ENCODE assay signal across 30 cellular contexts in genomic region chr5:162512935-162513575, GRCh38.
"Had no signal": no experiment of that assay in that cellular context is flagged by ENCODE, and none has a peak within 500 bp of the region (broad histone marks: within the 10 kb centered on the region; RNA-seq: fewer than 3 reads in every experiment).

No MANE protein-coding gene starts in this region.

- H3K27ac ChIP-seq: cardiac muscle cell, colonic mucosa, epithelial cell of prostate, gastrocnemius medialis, hepatocyte, neural progenitor cell, spleen, suprapubic skin, tibial artery, VCaP had no signal

- H3K4me3 Mint-ChIP-seq: activated CD4-positive, alpha-beta memory T cell treated with anti-CD3 and anti-CD28 coated beads for 36 hours; activated CD4-positive, alpha-beta T cell treated with anti-CD3 and anti-CD28 coated beads, Interleukin-2, amount 10 ng/mL, durations not matched to agents 24 days and 14 days; activated T-cell treated with anti-CD3 and anti-CD28 coated beads, Interleukin-2, amount 50 U/mL, for 4 hours; mesothelial cell of epicardium; naive thymus-derived CD8-positive, alpha-beta T cell; neural progenitor cell; T-helper 1 cell treated with Interleukin-12 subunit alpha and Interleukin-12 subunit beta and Interleukin-4 antibody, amounts not matched to agents 30 μg/mL and 1 μg/mL, for 36 hours had no signal

- H3K27me3 Mint-ChIP-seq: activated CD4-positive, alpha-beta memory T cell treated with anti-CD3 and anti-CD28 coated beads for 36 hours; activated CD4-positive, alpha-beta T cell treated with anti-CD3 and anti-CD28 coated beads, Interleukin-2, amount 10 ng/mL, durations not matched to agents 24 days and 14 days; naive thymus-derived CD8-positive, alpha-beta T cell had no signal

- H2AFZ ChIP-seq: hepatocyte, neural progenitor cell had no signal

- H3K4me1 ChIP-seq: colonic mucosa, gastrocnemius medialis, neural progenitor cell, spleen, suprapubic skin, tibial artery had no signal

- H3K9me3 Mint-ChIP-seq: neural progenitor cell had no signal

- H3K27ac Mint-ChIP-seq: activated CD4-positive, alpha-beta memory T cell treated with anti-CD3 and anti-CD28 coated beads for 36 hours; activated CD4-positive, alpha-beta T cell treated with anti-CD3 and anti-CD28 coated beads, Interleukin-2, amount 10 ng/mL, durations not matched to agents 24 days and 14 days; activated naive CD4-positive, alpha-beta T cell treated with anti-CD3 and anti-CD28 coated beads, Interleukin-2, amount 50 U/mL, for 72 hours; activated T-helper 2 cell treated with anti-CD3 and anti-CD28 coated beads, Interferon-gamma antibody, Interleukin-2, Interleukin-4, amounts not matched to agents 10 μg/mL and 5 μg/mL and 100 μg/mL, durations not matched to agents 14 hours and 24 hours and 36 hours; mesothelial cell of epicardium; naive thymus-derived CD8-positive, alpha-beta T cell; neural progenitor cell; T-helper 1 cell treated with Interleukin-12 subunit alpha and Interleukin-12 subunit beta and Interleukin-4 antibody, amounts not matched to agents 30 μg/mL and 1 μg/mL, for 36 hours had no signal

- H3K4me2 ChIP-seq: hepatocyte, neural progenitor cell had no signal

- H3K36me3 ChIP-seq: cardiac muscle cell, colonic mucosa, gastrocnemius medialis, neural progenitor cell, spleen, suprapubic skin, tibial artery had no signal

- H3K9ac ChIP-seq: neural progenitor cell had no signal

- FAIRE-seq: endometrium, TTC549 had no signal

- H3K4me1 Mint-ChIP-seq: activated CD4-positive, alpha-beta T cell treated with anti-CD3 and anti-CD28 coated beads, Interleukin-2, amount 10 ng/mL, durations not matched to agents 24 days and 14 days; mesothelial cell of epicardium; naive thymus-derived CD8-positive, alpha-beta T cell; neural progenitor cell had no signal

- H3K27me3 ChIP-seq: cardiac muscle cell, colonic mucosa, gastrocnemius medialis, hepatocyte, neural progenitor cell, spleen, suprapubic skin, tibial artery had no signal

- H3K79me2 ChIP-seq: hepatocyte had no signal

- H3K9me3 ChIP-seq: colonic mucosa, gastrocnemius medialis had no signal

- H3K4me3 ChIP-seq: cardiac muscle cell, colonic mucosa, gastrocnemius medialis, hepatocyte, neural progenitor cell, spleen, suprapubic skin, tibial artery had no signal

- DNase-seq: activated CD4-positive, alpha-beta memory T cell treated with anti-CD3 and anti-CD28 coated beads for 36 hours; activated CD4-positive, alpha-beta T cell treated with anti-CD3 and anti-CD28 coated beads, Interleukin-2, amount 10 ng/mL, durations not matched to agents 24 days and 14 days; activated T-cell treated with anti-CD3 and anti-CD28 coated beads, Interleukin-2, amount 50 U/mL, for 4 hours; cerebellar nuclear complex; colonic mucosa; effector CD8-positive, alpha-beta T cell; gastrocnemius medialis; glutamatergic neuron; islet precursor cell; left colon; naive thymus-derived CD8-positive, alpha-beta T cell; occipital lobe; right cardiac atrium; spleen; stimulated activated naive CD4-positive, alpha-beta T cell; T-helper 9 cell; tibial artery had no signal

- H3K36me3 Mint-ChIP-seq: activated CD4-positive, alpha-beta memory T cell treated with anti-CD3 and anti-CD28 coated beads for 36 hours; mesothelial cell of epicardium; naive thymus-derived CD8-positive, alpha-beta T cell; neural progenitor cell had no signal

- ATAC-seq: activated CD4-positive, CD25-positive, alpha-beta regulatory T cell treated with anti-CD3 and anti-CD28 coated beads, Interleukin-2, amount 50 U/mL, for 24 hours; activated naive CD4-positive, alpha-beta T cell treated with anti-CD3 and anti-CD28 coated beads, Interleukin-2, amount 50 U/mL, for 72 hours; activated T-cell treated with anti-CD3 and anti-CD28 coated beads, Interleukin-2, amount 50 U/mL, for 4 hours; gastrocnemius medialis; left colon; naive thymus-derived CD8-positive, alpha-beta T cell; right cardiac atrium had no signal
